ENCODE assay signal across 2 cellular contexts in the genomic region with DNA sequence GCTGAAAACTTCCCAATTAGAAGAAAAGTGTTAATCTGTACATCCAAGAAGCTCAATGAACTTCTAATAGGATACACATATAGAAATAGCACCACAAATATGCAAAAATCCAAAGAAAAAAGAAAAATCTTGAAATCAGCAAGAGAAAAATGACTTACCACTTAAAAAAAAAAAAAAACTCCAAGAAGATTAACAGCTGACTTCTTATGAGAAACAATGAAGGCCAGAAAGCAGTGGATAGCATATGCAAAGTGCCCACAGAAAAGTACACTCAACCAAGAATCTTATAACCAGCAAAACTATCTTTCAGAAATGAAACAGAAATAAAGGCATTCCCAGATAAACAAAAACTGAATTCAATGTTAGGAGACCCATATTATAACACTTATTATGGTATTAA.
TF ChIP-seq lines count a peak whose summit lies in the region.

No MANE protein-coding gene starts in this region.

TF ChIP-seq in GM23338, 12 proteins besides CTCF, POLR2A, EP300 and RAD21 (continued from another document):
- TF ChIP-seq, protein P1, sequence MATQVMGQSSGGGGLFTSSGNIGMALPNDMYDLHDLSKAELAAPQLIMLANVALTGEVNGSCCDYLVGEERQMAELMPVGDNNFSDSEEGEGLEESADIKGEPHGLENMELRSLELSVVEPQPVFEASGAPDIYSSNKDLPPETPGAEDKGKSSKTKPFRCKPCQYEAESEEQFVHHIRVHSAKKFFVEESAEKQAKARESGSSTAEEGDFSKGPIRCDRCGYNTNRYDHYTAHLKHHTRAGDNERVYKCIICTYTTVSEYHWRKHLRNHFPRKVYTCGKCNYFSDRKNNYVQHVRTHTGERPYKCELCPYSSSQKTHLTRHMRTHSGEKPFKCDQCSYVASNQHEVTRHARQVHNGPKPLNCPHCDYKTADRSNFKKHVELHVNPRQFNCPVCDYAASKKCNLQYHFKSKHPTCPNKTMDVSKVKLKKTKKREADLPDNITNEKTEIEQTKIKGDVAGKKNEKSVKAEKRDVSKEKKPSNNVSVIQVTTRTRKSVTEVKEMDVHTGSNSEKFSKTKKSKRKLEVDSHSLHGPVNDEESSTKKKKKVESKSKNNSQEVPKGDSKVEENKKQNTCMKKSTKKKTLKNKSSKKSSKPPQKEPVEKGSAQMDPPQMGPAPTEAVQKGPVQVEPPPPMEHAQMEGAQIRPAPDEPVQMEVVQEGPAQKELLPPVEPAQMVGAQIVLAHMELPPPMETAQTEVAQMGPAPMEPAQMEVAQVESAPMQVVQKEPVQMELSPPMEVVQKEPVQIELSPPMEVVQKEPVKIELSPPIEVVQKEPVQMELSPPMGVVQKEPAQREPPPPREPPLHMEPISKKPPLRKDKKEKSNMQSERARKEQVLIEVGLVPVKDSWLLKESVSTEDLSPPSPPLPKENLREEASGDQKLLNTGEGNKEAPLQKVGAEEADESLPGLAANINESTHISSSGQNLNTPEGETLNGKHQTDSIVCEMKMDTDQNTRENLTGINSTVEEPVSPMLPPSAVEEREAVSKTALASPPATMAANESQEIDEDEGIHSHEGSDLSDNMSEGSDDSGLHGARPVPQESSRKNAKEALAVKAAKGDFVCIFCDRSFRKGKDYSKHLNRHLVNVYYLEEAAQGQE (IDR thresholded peaks at IDR 0.05; ENCODE audit: unreplicated experiment), result no peak
- TF ChIP-seq ZNF114 (CRISPR knock-in tag; IDR thresholded peaks at IDR 0.05), result no peak
- no peak for TF ChIP-seq EZH2phosphoT487 (IDR thresholded peaks at IDR 0.05; ENCODE audit: unreplicated experiment)
- TF ChIP-seq, protein P2, sequence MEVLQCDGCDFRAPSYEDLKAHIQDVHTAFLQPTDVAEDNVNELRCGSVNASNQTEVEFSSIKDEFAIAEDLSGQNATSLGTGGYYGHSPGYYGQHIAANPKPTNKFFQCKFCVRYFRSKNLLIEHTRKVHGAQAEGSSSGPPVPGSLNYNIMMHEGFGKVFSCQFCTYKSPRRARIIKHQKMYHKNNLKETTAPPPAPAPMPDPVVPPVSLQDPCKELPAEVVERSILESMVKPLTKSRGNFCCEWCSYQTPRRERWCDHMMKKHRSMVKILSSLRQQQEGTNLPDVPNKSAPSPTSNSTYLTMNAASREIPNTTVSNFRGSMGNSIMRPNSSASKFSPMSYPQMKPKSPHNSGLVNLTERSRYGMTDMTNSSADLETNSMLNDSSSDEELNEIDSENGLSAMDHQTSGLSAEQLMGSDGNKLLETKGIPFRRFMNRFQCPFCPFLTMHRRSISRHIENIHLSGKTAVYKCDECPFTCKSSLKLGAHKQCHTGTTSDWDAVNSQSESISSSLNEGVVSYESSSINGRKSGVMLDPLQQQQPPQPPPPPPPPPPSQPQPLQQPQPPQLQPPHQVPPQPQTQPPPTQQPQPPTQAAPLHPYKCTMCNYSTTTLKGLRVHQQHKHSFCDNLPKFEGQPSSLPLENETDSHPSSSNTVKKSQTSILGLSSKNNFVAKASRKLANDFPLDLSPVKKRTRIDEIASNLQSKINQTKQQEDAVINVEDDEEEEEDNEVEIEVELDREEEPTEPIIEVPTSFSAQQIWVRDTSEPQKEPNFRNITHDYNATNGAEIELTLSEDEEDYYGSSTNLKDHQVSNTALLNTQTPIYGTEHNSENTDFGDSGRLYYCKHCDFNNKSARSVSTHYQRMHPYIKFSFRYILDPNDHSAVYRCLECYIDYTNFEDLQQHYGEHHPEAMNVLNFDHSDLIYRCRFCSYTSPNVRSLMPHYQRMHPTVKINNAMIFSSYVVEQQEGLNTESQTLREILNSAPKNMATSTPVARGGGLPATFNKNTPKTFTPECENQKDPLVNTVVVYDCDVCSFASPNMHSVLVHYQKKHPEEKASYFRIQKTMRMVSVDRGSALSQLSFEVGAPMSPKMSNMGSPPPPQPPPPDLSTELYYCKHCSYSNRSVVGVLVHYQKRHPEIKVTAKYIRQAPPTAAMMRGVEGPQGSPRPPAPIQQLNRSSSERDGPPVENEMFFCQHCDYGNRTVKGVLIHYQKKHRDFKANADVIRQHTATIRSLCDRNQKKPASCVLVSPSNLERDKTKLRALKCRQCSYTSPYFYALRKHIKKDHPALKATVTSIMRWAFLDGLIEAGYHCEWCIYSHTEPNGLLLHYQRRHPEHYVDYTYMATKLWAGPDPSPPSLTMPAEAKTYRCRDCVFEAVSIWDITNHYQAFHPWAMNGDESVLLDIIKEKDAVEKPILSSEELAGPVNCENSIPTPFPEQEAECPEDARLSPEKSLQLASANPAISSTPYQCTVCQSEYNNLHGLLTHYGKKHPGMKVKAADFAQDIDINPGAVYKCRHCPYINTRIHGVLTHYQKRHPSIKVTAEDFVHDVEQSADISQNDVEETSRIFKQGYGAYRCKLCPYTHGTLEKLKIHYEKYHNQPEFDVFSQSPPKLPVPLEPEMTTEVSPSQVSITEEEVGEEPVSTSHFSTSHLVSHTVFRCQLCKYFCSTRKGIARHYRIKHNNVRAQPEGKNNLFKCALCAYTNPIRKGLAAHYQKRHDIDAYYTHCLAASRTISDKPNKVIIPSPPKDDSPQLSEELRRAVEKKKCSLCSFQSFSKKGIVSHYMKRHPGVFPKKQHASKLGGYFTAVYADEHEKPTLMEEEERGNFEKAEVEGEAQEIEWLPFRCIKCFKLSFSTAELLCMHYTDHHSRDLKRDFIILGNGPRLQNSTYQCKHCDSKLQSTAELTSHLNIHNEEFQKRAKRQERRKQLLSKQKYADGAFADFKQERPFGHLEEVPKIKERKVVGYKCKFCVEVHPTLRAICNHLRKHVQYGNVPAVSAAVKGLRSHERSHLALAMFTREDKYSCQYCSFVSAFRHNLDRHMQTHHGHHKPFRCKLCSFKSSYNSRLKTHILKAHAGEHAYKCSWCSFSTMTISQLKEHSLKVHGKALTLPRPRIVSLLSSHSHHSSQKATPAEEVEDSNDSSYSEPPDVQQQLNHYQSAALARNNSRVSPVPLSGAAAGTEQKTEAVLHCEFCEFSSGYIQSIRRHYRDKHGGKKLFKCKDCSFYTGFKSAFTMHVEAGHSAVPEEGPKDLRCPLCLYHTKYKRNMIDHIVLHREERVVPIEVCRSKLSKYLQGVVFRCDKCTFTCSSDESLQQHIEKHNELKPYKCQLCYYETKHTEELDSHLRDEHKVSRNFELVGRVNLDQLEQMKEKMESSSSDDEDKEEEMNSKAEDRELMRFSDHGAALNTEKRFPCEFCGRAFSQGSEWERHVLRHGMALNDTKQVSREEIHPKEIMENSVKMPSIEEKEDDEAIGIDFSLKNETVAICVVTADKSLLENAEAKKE (CRISPR knock-in tag; IDR thresholded peaks at IDR 0.05), result no peak
- TF ChIP-seq JUNB (IDR thresholded peaks at IDR 0.05; ENCODE audit: unreplicated experiment), result no peak
- no peak for TF ChIP-seq ZNF331 (CRISPR knock-in tag; IDR thresholded peaks at IDR 0.05; ENCODE audit: low read depth)
- TF ChIP-seq, protein P3, sequence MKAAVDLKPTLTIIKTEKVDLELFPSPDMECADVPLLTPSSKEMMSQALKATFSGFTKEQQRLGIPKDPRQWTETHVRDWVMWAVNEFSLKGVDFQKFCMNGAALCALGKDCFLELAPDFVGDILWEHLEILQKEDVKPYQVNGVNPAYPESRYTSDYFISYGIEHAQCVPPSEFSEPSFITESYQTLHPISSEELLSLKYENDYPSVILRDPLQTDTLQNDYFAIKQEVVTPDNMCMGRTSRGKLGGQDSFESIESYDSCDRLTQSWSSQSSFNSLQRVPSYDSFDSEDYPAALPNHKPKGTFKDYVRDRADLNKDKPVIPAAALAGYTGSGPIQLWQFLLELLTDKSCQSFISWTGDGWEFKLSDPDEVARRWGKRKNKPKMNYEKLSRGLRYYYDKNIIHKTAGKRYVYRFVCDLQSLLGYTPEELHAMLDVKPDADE (IDR thresholded peaks at IDR 0.05), result no peak

TF ChIP-seq in IMR-90, 13 proteins besides CTCF, POLR2A, EP300 and RAD21 (continued from another document):
- TF ChIP-seq, protein P4, sequence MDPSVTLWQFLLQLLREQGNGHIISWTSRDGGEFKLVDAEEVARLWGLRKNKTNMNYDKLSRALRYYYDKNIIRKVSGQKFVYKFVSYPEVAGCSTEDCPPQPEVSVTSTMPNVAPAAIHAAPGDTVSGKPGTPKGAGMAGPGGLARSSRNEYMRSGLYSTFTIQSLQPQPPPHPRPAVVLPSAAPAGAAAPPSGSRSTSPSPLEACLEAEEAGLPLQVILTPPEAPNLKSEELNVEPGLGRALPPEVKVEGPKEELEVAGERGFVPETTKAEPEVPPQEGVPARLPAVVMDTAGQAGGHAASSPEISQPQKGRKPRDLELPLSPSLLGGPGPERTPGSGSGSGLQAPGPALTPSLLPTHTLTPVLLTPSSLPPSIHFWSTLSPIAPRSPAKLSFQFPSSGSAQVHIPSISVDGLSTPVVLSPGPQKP (IDR thresholded peaks at IDR 0.05; ENCODE audit: borderline replicate concordance, low read depth, low read length), result no peak
- TF ChIP-seq, protein P5, sequence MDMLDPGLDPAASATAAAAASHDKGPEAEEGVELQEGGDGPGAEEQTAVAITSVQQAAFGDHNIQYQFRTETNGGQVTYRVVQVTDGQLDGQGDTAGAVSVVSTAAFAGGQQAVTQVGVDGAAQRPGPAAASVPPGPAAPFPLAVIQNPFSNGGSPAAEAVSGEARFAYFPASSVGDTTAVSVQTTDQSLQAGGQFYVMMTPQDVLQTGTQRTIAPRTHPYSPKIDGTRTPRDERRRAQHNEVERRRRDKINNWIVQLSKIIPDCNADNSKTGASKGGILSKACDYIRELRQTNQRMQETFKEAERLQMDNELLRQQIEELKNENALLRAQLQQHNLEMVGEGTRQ (IDR thresholded peaks at IDR 0.05; ENCODE audit: low read depth, low read length), result no peak
- TF ChIP-seq RCOR1 (IDR thresholded peaks at IDR 0.05; ENCODE audit: insufficient replicate concordance, low read length) (no peak), RFX5 (IDR thresholded peaks at IDR 0.05; ENCODE audit: low read depth, low read length) (no peak), CEBPB (IDR thresholded peaks at IDR 0.05; ENCODE audit: low read depth, low read length) (no peak), SMC3 (IDR thresholded peaks at IDR 0.05; ENCODE audit: low read depth, low read length) (no peak), FOS (IDR thresholded peaks at IDR 0.05; ENCODE audit: low read depth, low read length) (no peak), MAZ (IDR thresholded peaks at IDR 0.05; ENCODE audit: borderline replicate concordance, low read depth, low read length) (no peak), MXI1 (IDR thresholded peaks at IDR 0.05; ENCODE audit: borderline replicate concordance, low read depth, low read length) (no peak)
